1 cellular context compared by ENCODE assay signal in genomic region chr1:76070538-76070937, GRCh38.
TF ChIP-seq lines count a peak whose summit lies in the region.

No MANE protein-coding gene starts in this region.

TF ChIP-seq in SK-N-SH, 30 proteins besides CTCF, POLR2A, EP300 and RAD21 (continued from another document):
- TF ChIP-seq IRF3 (IDR thresholded peaks at IDR 0.05; ENCODE audit: low read depth, low read length) (no peak), JUND (IDR thresholded peaks at IDR 0.05) (peak; percentile 67), EZH2phosphoT487 (IDR thresholded peaks at IDR 0.05; ENCODE audit: borderline replicate concordance, low read depth) (no peak), RXRA (IDR thresholded peaks at IDR 0.05; ENCODE audit: borderline replicate concordance, low read depth) (peak; percentile 36; the same call in 1 of the 2 replicates), USF2 (IDR thresholded peaks at IDR 0.05; ENCODE audit: borderline replicate concordance, low read depth, low read length) (no peak), NRF1 (IDR thresholded peaks at IDR 0.05; ENCODE audit: low read depth, low read length) (no peak), MAX (IDR thresholded peaks at IDR 0.05; ENCODE audit: low read depth) (0 out of 2 replicates have a peak, but pooled peaks have one; percentile 22), PBX3 (IDR thresholded peaks at IDR 0.05) (peak; percentile 70), TEAD4 (IDR thresholded peaks at IDR 0.05; ENCODE audit: borderline replicate concordance, insufficient read depth) (peak; percentile 72; the same call in 1 of the 2 replicates), USF1 (IDR thresholded peaks at IDR 0.05; ENCODE audit: borderline replicate concordance, low read depth) (no peak), TCF12 (IDR thresholded peaks at IDR 0.05) (peak; percentile 77), FOXM1 (IDR thresholded peaks at IDR 0.05; ENCODE audit: low read depth) (peak; percentile 55), ELF1 (IDR thresholded peaks at IDR 0.05) (no peak), SMC3 (IDR thresholded peaks at IDR 0.05; ENCODE audit: low read depth, low read length) (no peak)
